ENCODE assay signal across 14 cellular contexts in the genomic region with DNA sequence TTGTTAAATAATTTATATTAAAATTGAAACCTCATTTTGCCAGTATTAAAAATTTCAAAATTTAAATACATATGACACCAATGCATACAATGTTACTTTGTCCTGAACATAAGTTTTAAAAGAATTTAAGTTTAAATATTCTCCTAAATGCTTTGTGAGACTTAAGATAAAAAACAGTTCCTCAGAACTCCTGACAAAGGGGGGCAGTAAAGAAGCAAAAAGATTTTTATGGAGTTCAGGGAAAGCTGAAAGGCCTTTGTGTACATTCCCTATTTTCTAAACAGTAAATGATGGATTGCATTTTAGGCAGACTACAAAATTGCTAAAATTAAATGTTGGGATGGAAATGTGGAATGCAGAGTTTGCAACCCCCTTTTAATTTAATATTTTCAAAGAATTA.
DNase-seq lines count a peak whose midpoint lies in the region; ATAC-seq and TF ChIP-seq lines count a peak whose summit lies in the region.
"Had no signal": no experiment of that assay in that cellular context is flagged by ENCODE, and none has a peak within 500 bp of the region (broad histone marks: within the 10 kb centered on the region; RNA-seq: fewer than 3 reads in every experiment).

No MANE protein-coding gene starts in this region.

- H3K36me3 ChIP-seq in GM06990 (ENCODE audit: control insufficient read depth, insufficient read depth, low read length) (no peaks in the 10 kb centered on the region), fibroblast of lung (ENCODE audit: control insufficient read depth, insufficient read depth, low read length) (no peaks in the 10 kb centered on the region)
- H3K36me3 ChIP-seq: tibial nerve had no signal

- H2AFZ ChIP-seq in fibroblast of lung (ENCODE audit: low read length) = no peak overlapping the region

- no peaks in the 10 kb centered on the region for H4K20me1 ChIP-seq in fibroblast of lung (ENCODE audit: control insufficient read depth, extremely low read depth, insufficient read depth, low read length)

- DNase-seq in GM06990 (ENCODE audit: extremely low read depth, insufficient read length) (no peak), RPMI7951 (ENCODE audit: low read depth) (peak; percentile 5), fibroblast of lung (ENCODE audit: low read depth in 2 of 2) (peak; percentile 9 to 20), renal cortical epithelial cell (ENCODE audit: low read depth) (peak; percentile 43), NCI-H748 treated with DMSO at 0.1 percent for 48 hours (lab: John Stamatoyannopoulos, UW) (no peak), NCI-H2171 treated with DMSO at 0.1 percent for 48 hours (lab: John Stamatoyannopoulos, UW) (no peak)
- DNase-seq: CD4-positive, CD25-positive, alpha-beta regulatory T cell; NCI-H1436 had no signal

- no peaks in the 10 kb centered on the region for H3K79me2 ChIP-seq in fibroblast of lung (ENCODE audit: control insufficient read depth, insufficient read depth, low read length)

- H3K9ac ChIP-seq in fibroblast of lung (ENCODE audit: insufficient read depth, low read length) = no peak overlapping the region

- TF ChIP-seq CTCF in GM06990 (IDR thresholded peaks at IDR 0.05; ENCODE audit: insufficient read depth, low read length, poor library complexity, severe bottlenecking) (peak; percentile 2), fibroblast of lung (conservative IDR thresholded peaks at IDR 0.05 in 1 of 2, IDR thresholded peaks at IDR 0.05 in 1 of 2; ENCODE audit: low read depth in 1 of 2, low read length in 2 of 2) (peak in 1 of 2 donors; percentile 5)

- no peak overlapping the region for H3K4me2 ChIP-seq in fibroblast of lung (ENCODE audit: extremely low read depth, insufficient read depth, low read length)

- H3K27me3 ChIP-seq in GM06990 (replicated peaks; ENCODE audit: control insufficient read depth, insufficient read depth, low read length) (no peaks in the 10 kb centered on the region; the same call in 1 of the 2 replicates), fibroblast of lung (ENCODE audit: control insufficient read depth, insufficient read depth, low read length) (no peaks in the 10 kb centered on the region)
- H3K27me3 ChIP-seq: tibial nerve had no signal

- H3K4me3 ChIP-seq in GM06990 (replicated peaks; ENCODE audit: low read depth, low read length) (no peak overlapping the region), fibroblast of lung (replicated peaks in 1 of 4; ENCODE audit: control extremely low read depth in 1 of 4, insufficient read depth in 1 of 4, low read depth in 3 of 4, low read length in 4 of 4) (no peak overlapping the region)
- H3K4me3 ChIP-seq: tibial nerve had no signal

- H3K27ac ChIP-seq in fibroblast of lung (ENCODE audit: insufficient read depth, low read length) = no peak overlapping the region

- H3K9me3 ChIP-seq in fibroblast of lung (ENCODE audit: control insufficient read depth, insufficient read depth, low read depth, low read length) = no peaks in the 10 kb centered on the region
- H3K9me3 ChIP-seq: tibial nerve had no signal

- peaks cover 11% of the 10 kb centered on the region for H3K4me1 ChIP-seq in fibroblast of lung (ENCODE audit: control insufficient read depth, extremely low read depth, insufficient read depth, low read length)

- ATAC-seq in GM19463 (IDR thresholded peaks at IDR 0.05; ENCODE audit: unreplicated experiment) = no peak
- ATAC-seq: left lobe of liver; Right ventricle myocardium inferior; stimulated activated effector memory CD8-positive, alpha-beta T cell treated with anti-CD3 and anti-CD28 coated beads, Interleukin-12 subunit alpha, Interleukin-12 subunit beta, amount 100 ng/mL, for 72 hours; WTC11 had no signal

Comparison
In these comparisons a context has a peak if more than half of its experiments do, and no peak if none do; other contexts are left out.
1. DNase-seq: peak in RPMI7951 (single experiment), fibroblast of lung (2 of 2) and renal cortical epithelial cell (single experiment); none in GM06990 (single experiment), NCI-H748 treated with DMSO at 0.1 percent for 48 hours (single experiment) and NCI-H2171 treated with DMSO at 0.1 percent for 48 hours (single experiment).